ENCODE assay signal across 30 cellular contexts in the genomic region with DNA sequence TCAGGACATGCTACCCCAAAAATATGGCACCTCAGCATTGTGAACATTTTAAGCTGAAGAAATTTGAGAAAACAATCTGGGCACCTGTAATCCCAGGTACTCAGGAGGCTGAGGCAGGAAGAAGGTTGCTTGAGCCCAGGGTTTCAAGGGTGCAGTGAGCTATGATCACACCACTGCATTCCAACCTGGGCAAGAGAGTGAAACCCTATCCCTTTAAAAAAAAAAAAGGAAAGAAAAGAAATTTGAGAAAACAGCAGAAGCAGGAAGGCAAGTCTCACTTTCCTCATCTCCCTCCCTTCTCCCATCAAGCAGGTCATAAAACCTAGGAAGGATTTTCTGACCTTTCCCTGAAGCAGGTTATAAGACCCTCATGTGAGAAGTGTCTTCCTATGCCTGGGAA. TPM values are rescaled to one million over a fixed set of nuclear protein-coding genes. Genes with fewer than 3 reads are reported as not detected.
DNase-seq lines count a peak whose midpoint lies in the region; ATAC-seq, FAIRE-seq and TF ChIP-seq lines count a peak whose summit lies in the region.
"Had no signal": no experiment of that assay in that cellular context is flagged by ENCODE, and none has a peak within 500 bp of the region (broad histone marks: within the 10 kb centered on the region; RNA-seq: fewer than 3 reads in every experiment).

No MANE protein-coding gene starts in this region.

- H3K4me1 Mint-ChIP-seq in H9 = peaks cover 6 to 9% of the 10 kb centered on the region in 2 experiments
- H3K4me1 Mint-ChIP-seq: CD4-positive, alpha-beta memory T cell had no signal

- POLR2A ChIA-PET in OCI-LY7 (lab: Charles Lee) = no interaction called here

- H3K27ac ChIP-seq in GM23248 = no peak overlapping the region
- no peak overlapping the region for H3K27ac ChIP-seq in H9 (ENCODE audit: insufficient read length, low read depth, low read length)
- H3K27ac ChIP-seq in OCI-LY7 (ENCODE audit: low read depth, low read length, poor library complexity, severe bottlenecking) = no peak overlapping the region
- H3K27ac ChIP-seq: RWPE1 had no signal

- no peaks in the 10 kb centered on the region for H3K27me3 ChIP-seq in GM23248 (replicated peaks; ENCODE audit: insufficient read depth)
- no peaks in the 10 kb centered on the region for H3K27me3 ChIP-seq in H9 (ENCODE audit: insufficient read depth, low read length)
- H3K27me3 ChIP-seq in bronchial epithelial cell (ENCODE audit: control insufficient read depth, insufficient read depth, low read length) = no peaks in the 10 kb centered on the region
- H3K27me3 ChIP-seq: MG63 had no signal

- H2BK20ac ChIP-seq in H9 (ENCODE audit: low read depth, low read length, poor library complexity, severe bottlenecking) = no peak overlapping the region

- BruUV-seq in OCI-LY7 (replicated peaks; lab: Mats Ljungman, UMichigan) = no TSS peak

- H3K9me2 ChIP-seq in GM23248 (ENCODE audit: insufficient read depth) = no peaks in the 10 kb centered on the region
- no peaks in the 10 kb centered on the region for H3K9me2 ChIP-seq in OCI-LY7 (ENCODE audit: insufficient read depth, low read length)

- no peak overlapping the region for H3K4ac ChIP-seq in H9 (ENCODE audit: low read depth, low read length)

- H3K4me3 Mint-ChIP-seq in H9 = no peak overlapping the region
- H3K4me3 Mint-ChIP-seq: CD4-positive, alpha-beta memory T cell; HFFc6 had no signal

- H3K79me1 ChIP-seq in H9 (ENCODE audit: insufficient read depth, low read depth, low read length, poor library complexity, severe bottlenecking) = no peaks in the 10 kb centered on the region

- no peaks in the 10 kb centered on the region for H3K79me2 ChIP-seq in GM23248 (ENCODE audit: insufficient read depth)
- H3K79me2 ChIP-seq in H9 (ENCODE audit: insufficient read depth, low read length) = no peaks in the 10 kb centered on the region
- no peaks in the 10 kb centered on the region for H3K79me2 ChIP-seq in OCI-LY7 (ENCODE audit: insufficient read depth, low read depth, low read length)

- peak overlapping the region in 1 of 3 experiments; percentile 44; a peak in 1 of 7 replicates for H3K27ac Mint-ChIP-seq in H9
- H3K27ac Mint-ChIP-seq: CD4-positive, alpha-beta memory T cell; HFFc6 had no signal

- H2BK120ac ChIP-seq in H9 (ENCODE audit: low read depth, low read length, poor library complexity, severe bottlenecking) = no peak overlapping the region

- no peak overlapping the region for H3K14ac ChIP-seq in H9 (ENCODE audit: insufficient read depth, low read length)

- peaks cover 3 to 4% of the 10 kb centered on the region in 2 experiments; a peak in 2 of 5 replicates for H3K9me3 Mint-ChIP-seq in H9
- H3K9me3 Mint-ChIP-seq: CD4-positive, alpha-beta memory T cell; HFFc6 had no signal

- no peak overlapping the region for H3K4me3 ChIP-seq in GM23248
- no peak overlapping the region for H3K4me3 ChIP-seq in bronchial epithelial cell (ENCODE audit: low read depth, low read length)
- no peak overlapping the region for H3K4me3 ChIP-seq in OCI-LY7 (ENCODE audit: low read depth, low read length, poor library complexity, severe bottlenecking)
- H3K4me3 ChIP-seq in mucosa of descending colon = no peak overlapping the region
- H3K4me3 ChIP-seq: HAP-1, MG63 had no signal

- intact Hi-C loops in OCI-LY7 (cut with micrococcal nuclease; ENCODE audit: unreplicated experiment) (loop anchor here (5.0 kb wide), 2 partner anchors 66 to 151 kb away; no protein-coding TSS in a partner anchor), mucosa of descending colon (cut with DNase I, micrococcal nuclease) (loop anchor here in 1 of 2 donors (10.0 kb wide), 1 partner anchor 223 kb away; no protein-coding TSS in a partner anchor)

- H4K20me1 ChIP-seq in GM23248 (ENCODE audit: insufficient read depth) (no peaks in the 10 kb centered on the region), H9 (ENCODE audit: control insufficient read depth, insufficient read depth, insufficient read length) (no peaks in the 10 kb centered on the region), OCI-LY7 (ENCODE audit: insufficient read depth, low read length) (no peaks in the 10 kb centered on the region)

- H2BK12ac ChIP-seq in H9 (ENCODE audit: insufficient read length, low read depth, low read length) = no peak overlapping the region

- peaks cover 23% of the 10 kb centered on the region for H3K4me1 ChIP-seq in GM23248 (ENCODE audit: insufficient read depth)
- H3K4me1 ChIP-seq in H9 (ENCODE audit: insufficient read depth, low read length) = no peaks in the 10 kb centered on the region
- no peaks in the 10 kb centered on the region for H3K4me1 ChIP-seq in OCI-LY7 (ENCODE audit: insufficient read depth, low read length, poor library complexity, severe bottlenecking)
- no peaks in the 10 kb centered on the region for H3K4me1 ChIP-seq in mucosa of descending colon (ENCODE audit: low read depth)

- H3K9me3 ChIP-seq in GM23248 (ENCODE audit: low read depth) = no peaks in the 10 kb centered on the region
- no peaks in the 10 kb centered on the region for H3K9me3 ChIP-seq in H9 (ENCODE audit: control insufficient read depth, low read depth, low read length)
- no peaks in the 10 kb centered on the region for H3K9me3 ChIP-seq in OCI-LY7 (ENCODE audit: low read length)
- H3K9me3 ChIP-seq in mucosa of descending colon = no peaks in the 10 kb centered on the region
- H3K9me3 ChIP-seq: HAP-1, MG63 had no signal

- no peak overlapping the region for H2BK5ac ChIP-seq in H9 (ENCODE audit: insufficient read length, low read length)

- no peak overlapping the region for H2AK5ac ChIP-seq in H9 (ENCODE audit: insufficient read length, low read length)

- no peak overlapping the region for H3K23ac ChIP-seq in H9 (ENCODE audit: insufficient read length, low read depth, low read length)

- H3K36me3 ChIP-seq in GM23248 (ENCODE audit: low read depth) (no peaks in the 10 kb centered on the region), bronchial epithelial cell (ENCODE audit: control insufficient read depth, insufficient read depth, low read length) (no peaks in the 10 kb centered on the region), OCI-LY7 (ENCODE audit: insufficient read depth, low read length) (no peaks in the 10 kb centered on the region), mucosa of descending colon (ENCODE audit: low read depth) (no peaks in the 10 kb centered on the region)
- H3K36me3 ChIP-seq: HAP-1, MG63 had no signal

- peaks cover 9% of the 10 kb centered on the region for H3F3A ChIP-seq in GM23248 (ENCODE audit: insufficient read depth)

- DNase-seq in GM23248 (no peak), H9 (peak; percentile 35), bronchial epithelial cell (ENCODE audit: low read depth) (peak; percentile 24), left kidney (ENCODE audit: low read depth, low spot score) (peak; percentile 69), OCI-LY7 (ENCODE audit: low spot score) (no peak), mucosa of descending colon (no peak), GM13976 (ENCODE audit: low spot score) (no peak)
- DNase-seq: C1 segment of cervical spinal cord; CD4-positive, alpha-beta memory T cell; COR-L47; DMS79 treated with DMSO at 0.1 percent for 48 hours; GF-D8; HFFc6; KBM-7; MG63; NCI-H1694; NCI-H2029 treated with DMSO at 0.1 percent for 48 hours; NCI-H446 treated with DMSO at 0.1 percent for 48 hours; NCI-H526; NCI-H82; NK-92 treated with Interleukin-12 subunit alpha and Interleukin-12 subunit beta, amount 100 ng/mL, for 24 hours; SHP77 treated with DMSO at 0.1 percent for 48 hours had no signal

- H3K4me2 ChIP-seq in GM23248 (ENCODE audit: unreplicated experiment) = no peak overlapping the region
- no peak overlapping the region for H3K4me2 ChIP-seq in H9 (ENCODE audit: insufficient read depth, insufficient read length, low read length)
- no peak overlapping the region for H3K4me2 ChIP-seq in OCI-LY7 (ENCODE audit: low read length)

- FAIRE-seq in bronchial epithelial cell (lab: Jason Lieb, UNC) = no peak
- FAIRE-seq: GM12892, HTR-8/SVneo had no signal

- no peak for TF ChIP-seq CTCF in H9 (conservative IDR thresholded peaks at IDR 0.05)
- TF ChIP-seq CTCF in bronchial epithelial cell (IDR thresholded peaks at IDR 0.05; ENCODE audit: insufficient read depth, low read length, severe bottlenecking) = no peak
- TF ChIP-seq CTCF in OCI-LY7 (conservative IDR thresholded peaks at IDR 0.05; ENCODE audit: low read length) = no peak
- no peak for TF ChIP-seq CTCF in mucosa of descending colon (IDR thresholded peaks at IDR 0.05)
- TF ChIP-seq CTCF in GM13976 (IDR thresholded peaks at IDR 0.05; ENCODE audit: borderline replicate concordance, control extremely low read depth, extremely low read depth, insufficient read depth, missing control alignments) = no peak

- H2AFZ ChIP-seq in GM23248 (peak overlapping the region; percentile 7; the same call in 1 of the 2 replicates), H9 (ENCODE audit: low read length) (no peak overlapping the region), OCI-LY7 (ENCODE audit: low read length) (no peak overlapping the region)

- H2BK15ac ChIP-seq in H9 (ENCODE audit: low read depth, low read length) = no peak overlapping the region

- H3K36me3 Mint-ChIP-seq in H9 (ENCODE audit: insufficient read depth in 1 of 3, low read depth in 3 of 3) = no peaks in the 10 kb centered on the region
- H3K36me3 Mint-ChIP-seq: CD4-positive, alpha-beta memory T cell had no signal

- no peak overlapping the region for H4K8ac ChIP-seq in H9 (replicated peaks; ENCODE audit: insufficient read length, low read depth, low read length)

- H3K27me3 Mint-ChIP-seq in H9 (ENCODE audit: low read depth) = peaks cover 2% of the 10 kb centered on the region

- CTCF ChIA-PET in OCI-LY7 (lab: Charles Lee; ENCODE audit: unreplicated experiment) = no interaction called here

- H4K91ac ChIP-seq in H9 (ENCODE audit: insufficient read length, low read depth, low read length) = no peak overlapping the region

- no peak overlapping the region for H3K9ac ChIP-seq in GM23248
- no peak overlapping the region for H3K9ac ChIP-seq in H9 (ENCODE audit: extremely low read depth, insufficient read length, low read length)

- no peak overlapping the region for H3K18ac ChIP-seq in H9 (ENCODE audit: insufficient read length, low read depth, low read length)

- in situ Hi-C loops in GM23248 (cut with MboI) (loop anchor here (5.0 kb wide), 1 partner anchor 216 kb away; no protein-coding TSS in a partner anchor), GM13976 (cut with MboI; ENCODE audit: low sequenced_read_pairs, unreplicated experiment) (loop anchor here (5.0 kb wide), 1 partner anchor 221 kb away; no protein-coding TSS in a partner anchor)

- no peak overlapping the region for H3K56ac ChIP-seq in H9 (ENCODE audit: insufficient read length, low read depth, low read length)

- no peaks in the 10 kb centered on the region for H3K23me2 ChIP-seq in H9 (ENCODE audit: insufficient read length, low read depth, low read length, poor library complexity, severe bottlenecking)

- no peak for ATAC-seq in mucosa of descending colon
- ATAC-seq: Panc1 had no signal

- H4K5ac ChIP-seq in H9 (ENCODE audit: insufficient read length, low read depth, low read length) = no peak overlapping the region

- no peak overlapping the region for H3T11ph ChIP-seq in H9 (ENCODE audit: low read length)

RNA-seq across cellular contexts. Expression of gene TPD52L3, which starts 23.6 kb away (rescaled TPM):
- total RNA-seq in GM23248 (2014; rRNA removed; shearing (Covaris generic)) = not detected in 2 replicates
- polyA plus RNA-seq in GM23248 (2016; fragmentation: Nextera tagmentation; extraction: Ambion mirVana) = not detected in 2 replicates
- total RNA-seq in H9 (2021) (not detected in 2 replicates), bronchial epithelial cell (not detected in 2 replicates), OCI-LY7 (2022) (not detected in 2 replicates), mucosa of descending colon (not detected)
- not detected in 2 replicates for total RNA-seq in OCI-LY7 (2014; rRNA removed; shearing (Covaris generic))
- total RNA-seq: A673; CD4-positive, alpha-beta memory T cell; HFFc6; LHCN-M2; T-helper 1 cell treated with Interleukin-12 subunit alpha and Interleukin-12 subunit beta and Interleukin-4 antibody, amounts not matched to agents 30 ng/mL and 1 ng/mL, for 36 hours had no signal
- polyA plus RNA-seq: CD4-positive, alpha-beta memory T cell had no signal

Comparison
In these comparisons a context has a peak if more than half of its experiments do, and no peak if none do; other contexts are left out.
1. DNase-seq: peak in H9 (single experiment), bronchial epithelial cell (single experiment) and left kidney (single experiment); none in GM23248 (single experiment), OCI-LY7 (single experiment), mucosa of descending colon (0 of 3) and GM13976 (single experiment).